In genomic region chr7:119929891-119930290, GRCh38 we compare ENCODE assay signal across 25 cellular contexts.
"Had no signal": no experiment of that assay in that cellular context is flagged by ENCODE, and none has a peak within 500 bp of the region (broad histone marks: within the 10 kb centered on the region; RNA-seq: fewer than 3 reads in every experiment).

No MANE protein-coding gene starts in this region.

- H3K27ac ChIP-seq: coronary artery, esophagus muscularis mucosa, lower lobe of right lung, prostate gland, right atrium auricular region, stomach, thyroid gland, vagina had no signal

- ATAC-seq: left ventricle myocardium superior; lower lobe of right lung; naive thymus-derived CD8-positive, alpha-beta T cell; sciatic nerve; stimulated activated effector memory CD8-positive, alpha-beta T cell treated with anti-CD3 and anti-CD28 coated beads, Interleukin-12 subunit alpha, Interleukin-12 subunit beta, amount 100 ng/mL, for 72 hours had no signal

- H3K4me1 ChIP-seq: esophagus muscularis mucosa, lower lobe of right lung, prostate gland, right atrium auricular region, stomach, thyroid gland, vagina had no signal

- FAIRE-seq: endothelial cell of umbilical vein, frontal cortex, keratinocyte had no signal

- H3K4me3 ChIP-seq: coronary artery, esophagus muscularis mucosa, lower lobe of right lung, prostate gland, right atrium auricular region, stomach, thyroid gland, vagina had no signal

- H3K27me3 ChIP-seq: esophagus muscularis mucosa, right atrium auricular region, stomach, thyroid gland, vagina had no signal

- H3K9me3 ChIP-seq: esophagus muscularis mucosa, lower lobe of right lung, prostate gland, right atrium auricular region, thyroid gland, vagina had no signal

- DNase-seq: dermis blood vessel endothelial cell; effector memory CD4-positive, alpha-beta T cell; hypothalamus; immature natural killer cell; left ventricle myocardium superior; lower lobe of right lung; naive thymus-derived CD8-positive, alpha-beta T cell; nephron progenitor cell; nucleus accumbens; stimulated activated CD4-positive, alpha-beta T cell treated with anti-CD3 and anti-CD28 coated beads, Interleukin-2, amount 100 ng/mL, for 24 hours; stimulated activated CD4-positive, alpha-beta T cell treated with anti-CD3 and anti-CD28 coated beads, Interleukin-4, amount 100 ng/mL, for 24 hours; stimulated activated naive CD4-positive, alpha-beta T cell treated with Interleukin-2 at 50 U/mL for 16 hours; stomach; thyroid gland; trophoblast cell had no signal

- H3K36me3 ChIP-seq: esophagus muscularis mucosa, lower lobe of right lung, prostate gland, right atrium auricular region, stomach, thyroid gland, vagina had no signal
